8 cellular contexts compared by ENCODE assay signal in the genomic region with DNA sequence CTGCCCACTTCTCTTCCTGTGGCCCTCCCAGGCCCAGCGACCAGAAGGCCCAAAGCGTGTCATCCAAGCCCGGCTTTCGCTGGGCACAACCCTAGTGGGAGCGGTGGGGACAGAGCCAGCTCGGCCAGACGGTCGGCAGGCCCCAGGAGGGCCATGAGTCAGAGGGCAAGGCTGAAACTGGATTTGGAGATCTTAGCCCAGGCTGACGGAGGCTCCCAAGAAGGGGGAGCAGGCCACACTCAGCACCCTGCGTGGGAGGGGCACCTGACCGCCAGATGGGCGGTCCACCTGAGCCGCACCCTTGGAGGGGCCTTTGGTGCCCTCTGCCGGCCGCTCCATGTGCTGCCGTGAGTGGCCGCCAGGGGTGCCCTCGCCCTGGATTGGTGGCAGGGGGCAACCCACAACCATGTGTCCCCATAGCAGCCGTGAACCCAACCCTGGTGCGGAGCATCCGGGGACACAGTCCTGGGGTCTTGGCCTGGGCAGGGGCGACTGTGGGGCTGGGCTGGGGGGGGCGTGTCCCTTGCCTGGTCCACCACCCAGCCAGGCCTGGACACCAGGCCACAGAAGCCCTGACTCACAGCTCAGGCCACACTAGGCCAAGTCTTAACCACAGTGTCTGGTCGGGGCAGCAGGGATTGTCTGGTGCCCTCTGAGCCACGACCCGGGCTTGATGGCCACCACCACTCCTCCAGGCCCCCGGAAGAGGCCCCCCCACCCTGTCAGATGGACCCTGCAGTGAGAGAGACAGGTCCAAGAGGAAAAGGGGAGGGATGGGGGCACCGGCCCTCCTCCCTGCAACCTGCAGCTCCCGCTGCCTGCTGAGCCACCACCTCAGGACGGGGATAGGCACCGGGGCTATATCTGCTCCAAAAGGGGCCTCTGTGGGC. TPM values are rescaled to one million over a fixed set of nuclear protein-coding genes. Genes with fewer than 3 reads are reported as not detected.
DNase-seq lines count a peak whose midpoint lies in the region; ATAC-seq and TF ChIP-seq lines count a peak whose summit lies in the region.

No MANE protein-coding gene starts in this region.

- ATAC-seq in HG03354 (IDR thresholded peaks at IDR 0.05; ENCODE audit: poor library complexity, severe bottlenecking, unreplicated experiment) (peak; percentile 57), omental fat pad (ENCODE audit: low FRiP score) (peak; percentile 88), GM19023 (IDR thresholded peaks at IDR 0.05; ENCODE audit: unreplicated experiment) (no peak)

- TF ChIP-seq CTCF in foreskin fibroblast (IDR thresholded peaks at IDR 0.05; ENCODE audit: low read depth, low read length) (peak; percentile 99), omental fat pad (IDR thresholded peaks at IDR 0.05) (peak in 1 of 3 donors; percentile 93)

- H3K4me3 ChIP-seq in foreskin fibroblast (ENCODE audit: low read depth in 1 of 2, low read length in 2 of 2): no peak overlapping the region

- H3K27ac ChIP-seq in temporal lobe (ENCODE audit: low read depth, low read length): peak overlapping the region; percentile 97

- DNase-seq in GM04503 (ENCODE audit: low read depth): peak; percentile 80
- DNase-seq in RKO (ENCODE audit: low spot score): peak; percentile 96
- peak; percentile 73 for DNase-seq in activated effector memory CD4-positive, alpha-beta T cell treated with Interleukin-2 at 50 U/mL for 16 hours
- peak; percentile 92 to 96 for DNase-seq in foreskin fibroblast
- peak; percentile 82 for DNase-seq in omental fat pad (ENCODE audit: low spot score)

RNA-seq across cellular contexts. Expression of gene TALDO1, which starts 19.2 kb away (rescaled TPM):
- total RNA-seq in omental fat pad (100 to 1,000 TPM; 183 to 295 (median 239) TPM), temporal lobe (56.3 TPM)

RNA-seq across cellular contexts. Expression of gene EPS8L2, which starts 22.1 kb away (rescaled TPM):
- total RNA-seq in omental fat pad (10 to 100 TPM; 14.1 to 27.6 (median 22.3) TPM), temporal lobe (1.2 TPM)

RNA-seq across cellular contexts. Expression of gene TMEM80, which starts 32.5 kb away (rescaled TPM):
- total RNA-seq in omental fat pad: 10 to 100 TPM; 16.9 to 31.5 (median 21.1) TPM
- 7.4 TPM for total RNA-seq in temporal lobe

RNA-seq across cellular contexts. Expression of gene DEAF1, which starts 33.1 kb away (rescaled TPM):
- total RNA-seq in omental fat pad: 10 to 100 TPM; 20.3 to 29.0 (median 23.0) TPM
- 41.1 TPM for total RNA-seq in temporal lobe

RNA-seq across cellular contexts. Expression of gene GATD1, which starts 49.2 kb away (rescaled TPM):
- total RNA-seq in omental fat pad: 10 to 100 TPM; 12.5 to 19.8 (median 15.1) TPM
- 24.8 TPM for total RNA-seq in temporal lobe
